ENCODE assay signal across 31 cellular contexts in the genomic region with DNA sequence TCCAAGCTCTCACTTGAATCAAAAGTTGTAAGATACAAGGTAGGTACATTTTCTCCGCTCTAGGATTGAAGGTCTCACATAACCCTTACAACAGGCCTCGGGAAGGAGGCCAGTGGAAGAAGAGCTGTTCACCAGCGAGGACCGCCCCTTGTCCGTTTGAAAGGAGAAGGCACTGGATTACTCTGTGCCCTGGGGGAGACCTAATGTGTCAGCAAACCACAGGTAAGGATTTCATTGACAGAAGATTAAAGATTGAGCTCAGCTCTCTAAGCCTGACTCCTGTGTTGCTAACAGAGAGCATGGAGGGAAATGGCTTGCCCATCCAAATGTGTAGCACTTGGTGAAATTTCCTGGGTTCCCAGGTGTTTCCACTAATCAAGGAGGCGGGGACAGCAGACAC.
"Had no signal": no experiment of that assay in that cellular context is flagged by ENCODE, and none has a peak within 500 bp of the region (broad histone marks: within the 10 kb centered on the region; RNA-seq: fewer than 3 reads in every experiment).

No MANE protein-coding gene starts in this region.

- H3K27me3 ChIP-seq: adrenal gland, body of pancreas, gastrocnemius medialis had no signal

- H3K9me3 ChIP-seq: adrenal gland, body of pancreas, gastrocnemius medialis had no signal

- H3K27ac ChIP-seq: adrenal gland, body of pancreas, epithelial cell of prostate, gastrocnemius medialis, heart left ventricle had no signal

- H3K4me3 ChIP-seq: adrenal gland, body of pancreas, gastrocnemius medialis, heart left ventricle had no signal

- H3K36me3 ChIP-seq: adrenal gland, gastrocnemius medialis, heart left ventricle had no signal

- ATAC-seq: activated naive CD8-positive, alpha-beta T cell treated with anti-CD3 and anti-CD28 coated beads, Interleukin-2, amount 50 U/mL, for 24 hours; activated T-helper 17 cell treated with anti-CD3 and anti-CD28 coated beads, Interleukin-2, amount 50 U/mL, for 72 hours; body of pancreas; effector memory CD8-positive, alpha-beta T cell; gastrocnemius medialis; heart left ventricle; WTC11 had no signal

- DNase-seq: activated CD4-positive, alpha-beta memory T cell treated with anti-CD3 and anti-CD28 coated beads, Interleukin-2, amount 10 ng/mL, durations not matched to agents 7 days and 5 days; activated CD4-positive, alpha-beta T cell treated with anti-CD3 and anti-CD28 coated beads for 1 hour; activated CD4-positive, alpha-beta T cell treated with anti-CD3 and anti-CD28 coated beads for 4 hours; activated CD4-positive, alpha-beta T cell treated with anti-CD3 and anti-CD28 coated beads, Interleukin-2, amount 10 ng/mL, durations not matched to agents 7 days and 5 days; activated CD4-positive, alpha-beta T cell treated with anti-CD3 and anti-CD28 coated beads, Interleukin-2, amount 50 U/mL, for 4 hours; activated CD8-positive, alpha-beta memory T cell treated with anti-CD3 and anti-CD28 coated beads, Interleukin-2, amount 50 U/mL, for 48 hours; activated effector memory CD4-positive, alpha-beta T cell treated with Interleukin-2 at 50 U/mL for 16 hours; activated gamma-delta T cell treated with Interleukin-2 at 50 U/mL for 16 hours; activated naive CD4-positive, alpha-beta T cell treated with anti-CD3 and anti-CD28 coated beads, Interleukin-2, amount 50 U/mL, for 16 hours; activated naive CD4-positive, alpha-beta T cell treated with Interleukin-2 at 50 U/mL for 16 hours; activated naive CD8-positive, alpha-beta T cell treated with anti-CD3 and anti-CD28 coated beads for 36 hours; activated naive CD8-positive, alpha-beta T cell treated with anti-CD3 and anti-CD28 coated beads, Interleukin-2, amount 50 U/mL, for 24 hours; activated T-cell treated with anti-CD3 and anti-CD28 coated beads for 4 hours; activated T-cell treated with anti-CD3 and anti-CD28 coated beads, Interleukin-2, amount 50 U/mL, for 24 hours; adrenal gland; amygdala; aorta; body of pancreas; caudate nucleus; cortex of kidney; dermis blood vessel endothelial cell; effector CD4-positive, alpha-beta T cell; effector memory CD8-positive, alpha-beta T cell; foreskin fibroblast; gastrocnemius medialis; glutamatergic neuron; heart left ventricle; T-helper 2 cell had no signal
